ENCODE assay signal across 1 cellular context in the genomic region with DNA sequence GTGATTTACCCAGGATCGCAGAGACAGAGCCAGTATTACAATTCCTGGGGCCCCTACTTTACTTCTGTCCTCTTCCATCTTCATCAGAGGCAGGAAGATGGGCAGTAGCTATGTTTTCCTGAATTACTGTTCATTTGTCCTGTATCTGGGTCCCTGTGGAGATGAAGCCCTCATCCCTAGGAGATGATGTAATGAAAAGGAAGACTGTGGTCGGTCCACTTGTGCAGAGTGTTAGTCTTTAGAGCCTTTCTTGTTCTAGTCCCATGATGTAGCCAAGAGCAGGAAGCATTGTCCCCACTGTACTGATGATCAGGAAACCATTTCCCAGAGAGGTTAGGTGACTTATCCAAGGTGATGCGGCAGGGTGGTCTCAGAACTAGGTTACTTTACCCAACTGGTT.
TF ChIP-seq lines count a peak whose summit lies in the region.

No MANE protein-coding gene starts in this region.

TF ChIP-seq in H1, 55 proteins besides CTCF, POLR2A, EP300 and RAD21:
- TF ChIP-seq CHD1 (IDR thresholded peaks at IDR 0.05; ENCODE audit: low read depth, low read length): no peak
- no peak for TF ChIP-seq RXRA (IDR thresholded peaks at IDR 0.05; ENCODE audit: insufficient read depth, low read depth, low read length)
- no peak for TF ChIP-seq CREB1 (IDR thresholded peaks at IDR 0.05)
- TF ChIP-seq CEBPB (IDR thresholded peaks at IDR 0.05; ENCODE audit: low read depth, low read length): no peak
- TF ChIP-seq SP2 (IDR thresholded peaks at IDR 0.05; ENCODE audit: low read length): no peak
- no peak for TF ChIP-seq CBX5 (IDR thresholded peaks at IDR 0.05; ENCODE audit: low read depth, low read length)
- TF ChIP-seq GTF2F1 (IDR thresholded peaks at IDR 0.05; ENCODE audit: borderline replicate concordance, low read depth, low read length): no peak
- TF ChIP-seq CHD2 (IDR thresholded peaks at IDR 0.05; ENCODE audit: low read length): no peak
- TF ChIP-seq NANOG (IDR thresholded peaks at IDR 0.05; ENCODE audit: insufficient read depth, low read depth, low read length, poor library complexity, severe bottlenecking): no peak
- no peak for TF ChIP-seq SRF (IDR thresholded peaks at IDR 0.05; ENCODE audit: low read depth, low read length)
